In genomic region chr19:58097783-58098681, GRCh38 we compare ENCODE assay signal across 8 cellular contexts. TPM values are rescaled to one million over a fixed set of nuclear protein-coding genes. Genes with fewer than 3 reads are reported as not detected.
A peak's percentile ranks its signal among the peaks of the same experiment; 100 is the strongest.
DNase-seq lines count a peak whose midpoint lies in the region; ATAC-seq and TF ChIP-seq lines count a peak whose summit lies in the region.

Gene ZSCAN18 (minus strand): TSS chr19:58098231. CDS start chr19:58090267, 7,964 bp downstream.

- peaks cover 66% of the 10 kb centered on the region for H3K9me3 Mint-ChIP-seq in neural progenitor cell
- peaks cover 29 to 52% of the 10 kb centered on the region in 2 donors for H3K9me3 Mint-ChIP-seq in stimulated activated naive CD8-positive, alpha-beta T cell treated with anti-CD3 and anti-CD28 coated beads, Interleukin-15, amount 100 ng/mL, for 72 hours

- peak; percentile 19 for DNase-seq in HT1080 (ENCODE audit: low read depth)
- DNase-seq in RPMI7951 (ENCODE audit: low read depth) = peak; percentile 77
- peak; percentile 92 to 96 (median 95) for DNase-seq in activated naive CD4-positive, alpha-beta T cell (lab: John Stamatoyannopoulos, UW)
- peak; percentile 59 for DNase-seq in foreskin melanocyte
- peak; percentile 100 for DNase-seq in neural progenitor cell (ENCODE audit: low spot score)
- DNase-seq in stimulated activated naive CD8-positive, alpha-beta T cell treated with anti-CD3 and anti-CD28 coated beads, Interleukin-15, amount 100 ng/mL, for 72 hours = peak; percentile 97 to 99

- H3K4me1 Mint-ChIP-seq in neural progenitor cell = peaks cover 5% of the 10 kb centered on the region
- peaks cover 18% of the 10 kb centered on the region for H3K4me1 Mint-ChIP-seq in stimulated activated naive CD8-positive, alpha-beta T cell treated with anti-CD3 and anti-CD28 coated beads, Interleukin-15, amount 100 ng/mL, for 72 hours

- no peaks in the 10 kb centered on the region for H3K27me3 ChIP-seq in neural progenitor cell

- H3K4me3 Mint-ChIP-seq in neural progenitor cell = peak within 1 kb of the TSS; percentile 89
- H3K4me3 Mint-ChIP-seq in stimulated activated naive CD8-positive, alpha-beta T cell treated with anti-CD3 and anti-CD28 coated beads, Interleukin-15, amount 100 ng/mL, for 72 hours = peak within 1 kb of the TSS; percentile 87 to 94

- peaks cover 24% of the 10 kb centered on the region for H3K36me3 Mint-ChIP-seq in neural progenitor cell

- H3K9me3 ChIP-seq in neural progenitor cell (ENCODE audit: low read depth) = no peaks in the 10 kb centered on the region

- TF ChIP-seq CTCF in neural progenitor cell (IDR thresholded peaks at IDR 0.05) = peak; percentile 12

- peak; percentile 96 for ATAC-seq in GM18505 (IDR thresholded peaks at IDR 0.05; ENCODE audit: unreplicated experiment)
- ATAC-seq in stimulated activated naive CD8-positive, alpha-beta T cell treated with anti-CD3 and anti-CD28 coated beads, Interleukin-15, amount 100 ng/mL, for 72 hours = peak; percentile 98
- ATAC-seq in GM19324 (IDR thresholded peaks at IDR 0.05; ENCODE audit: low FRiP score, unreplicated experiment) = no peak

- TF ChIP-seq POLR2A in GM18505 (IDR thresholded peaks at IDR 0.05; ENCODE audit: borderline replicate concordance, extremely low read depth, insufficient read depth, insufficient read length) = peak; percentile 45

- peak within 1 kb of the TSS; percentile 99 for H3K4me3 ChIP-seq in neural progenitor cell

- peak within 1 kb of the TSS; percentile 97 for H2AFZ ChIP-seq in neural progenitor cell (replicated peaks)

- no peaks in the 10 kb centered on the region for H3K36me3 ChIP-seq in neural progenitor cell

- peaks cover 8% of the 10 kb centered on the region for H3K27me3 Mint-ChIP-seq in neural progenitor cell (ENCODE audit: insufficient read depth, low read depth)
- no peaks in the 10 kb centered on the region for H3K27me3 Mint-ChIP-seq in stimulated activated naive CD8-positive, alpha-beta T cell treated with anti-CD3 and anti-CD28 coated beads, Interleukin-15, amount 100 ng/mL, for 72 hours

- H3K9ac ChIP-seq in neural progenitor cell = peak within 1 kb of the TSS; percentile 99

- peaks cover 44% of the 10 kb centered on the region for H3K79me2 ChIP-seq in neural progenitor cell (ENCODE audit: low read depth)

- peaks cover 4% of the 10 kb centered on the region for H3F3A ChIP-seq in neural progenitor cell (ENCODE audit: low read depth)

- no peaks in the 10 kb centered on the region for H3K4me1 ChIP-seq in neural progenitor cell

- H4K20me1 ChIP-seq in neural progenitor cell (ENCODE audit: low read depth) = no peaks in the 10 kb centered on the region

- H3K27ac Mint-ChIP-seq in neural progenitor cell = peak within 1 kb of the TSS; percentile 100
- H3K27ac Mint-ChIP-seq in stimulated activated naive CD8-positive, alpha-beta T cell treated with anti-CD3 and anti-CD28 coated beads, Interleukin-15, amount 100 ng/mL, for 72 hours = peak within 1 kb of the TSS; percentile 99 to 100

- peak within 1 kb of the TSS; percentile 85 for H3K4me2 ChIP-seq in neural progenitor cell

- peak within 1 kb of the TSS; percentile 95 for H3K27ac ChIP-seq in neural progenitor cell

RNA-seq across cellular contexts. Expression of gene ZSCAN18, which starts in this region (rescaled TPM):
- total RNA-seq in HT1080 (2014; rRNA removed; shearing (Covaris generic)) = 0.30 and 0.71 TPM in 2 replicates
- polyA plus RNA-seq in HT1080 (2015; cell fraction: cytosol; rRNA removed) = not detected in 2 replicates
- polyA plus RNA-seq in HT1080 (2015; cell fraction: nucleus; rRNA removed) = not detected in 2 replicates
- 1.8 and 3.0 TPM in 2 replicates for total RNA-seq in RPMI7951 (2014; rRNA removed; shearing (Covaris generic))
- total RNA-seq in neural progenitor cell (ENCODE audit: low replicate concordance) = 49.1 and 144 TPM in 2 replicates

Comparison
In these comparisons a context has a peak if more than half of its experiments do, and no peak if none do; other contexts are left out.
1. RNA of gene ZSCAN18 (total RNA-seq): 49.1 to 144 TPM in neural progenitor cell; 1.8 to 3.0 TPM in RPMI7951 and 0.30 to 0.71 TPM in HT1080; every median in the first group is over 10 times any median in the second.
2. Peak in DNase-seq in HT1080; RNA of the gene not detected or under 1 TPM.
3. DNase-seq: peak in every context shown above with its lines; median percentile 100 in neural progenitor cell; 98 in stimulated activated naive CD8-positive, alpha-beta T cell treated with anti-CD3 and anti-CD28 coated beads, Interleukin-15, amount 100 ng/mL, for 72 hours; 95 in activated naive CD4-positive, alpha-beta T cell; 77 in RPMI7951; 59 in foreskin melanocyte; 19 in HT1080.